In the genomic region with DNA sequence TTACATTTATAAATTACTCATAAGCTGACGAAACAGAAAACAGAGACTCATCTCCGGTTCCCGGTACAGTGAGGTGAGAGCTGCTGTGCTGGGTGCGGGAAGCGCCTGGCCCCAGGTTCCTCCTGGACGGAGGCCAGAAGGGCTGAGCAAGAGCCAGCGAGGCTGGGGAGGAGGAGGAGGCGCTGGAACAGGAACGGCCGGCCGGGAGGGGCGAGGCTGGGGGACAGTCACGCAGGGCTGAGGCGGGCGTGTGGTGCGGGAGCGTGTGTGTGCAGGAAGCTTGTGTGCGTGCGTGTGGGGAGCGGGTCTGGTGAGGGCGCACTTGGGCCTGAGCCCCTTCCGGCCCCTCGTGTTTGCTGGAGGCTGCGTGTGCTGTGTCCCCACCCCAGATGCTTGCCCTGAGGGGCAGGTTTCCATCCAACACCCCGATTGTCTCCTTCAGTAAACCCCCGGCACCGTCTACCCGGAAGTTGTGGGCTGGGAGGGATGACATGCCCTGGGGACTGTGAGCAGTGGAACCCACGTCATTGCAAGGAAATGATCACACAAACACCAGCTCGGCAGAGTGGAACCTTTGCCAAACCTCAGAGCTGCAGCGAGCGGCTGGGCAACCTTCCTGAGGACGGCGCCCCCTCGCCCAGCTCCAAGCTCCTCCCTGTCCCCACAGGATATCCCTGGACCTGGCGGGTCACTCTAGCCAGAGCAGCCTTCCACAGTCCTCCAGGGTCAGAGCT, we compare ENCODE assay signal across 8 cellular contexts. TPM values are rescaled to one million over a fixed set of nuclear protein-coding genes. Genes with fewer than 3 reads are reported as not detected.
A peak's percentile ranks its signal among the peaks of the same experiment; 100 is the strongest.
DNase-seq lines count a peak whose midpoint lies in the region; ATAC-seq and TF ChIP-seq lines count a peak whose summit lies in the region.

No MANE protein-coding gene starts in this region.

- POLR2A ChIA-PET in HEK293T (lab: Yijun Ruan, JAX) = interaction anchor here (0.9 to 1.0 kb wide), 2 partner anchors 8 to 25 kb away, joined by 3 to 4 read pairs; partner anchors contain the start of gene CSNK1D

- no peaks in the 10 kb centered on the region; the same call in 2 of the 3 replicates for H3K36me3 Mint-ChIP-seq in GM23338 (ENCODE audit: low read depth)

- H3K36me3 ChIP-seq in DOHH2 (ENCODE audit: control insufficient read depth, low read length) = no peaks in the 10 kb centered on the region
- no peaks in the 10 kb centered on the region for H3K36me3 ChIP-seq in GM23338 (ENCODE audit: insufficient read depth)
- no peaks in the 10 kb centered on the region for H3K36me3 ChIP-seq in left lung

- H3K9me3 ChIP-seq in DOHH2 (ENCODE audit: control insufficient read depth, insufficient read depth, low read length) (no peaks in the 10 kb centered on the region), left lung (no peaks in the 10 kb centered on the region)

- H4K20me1 ChIP-seq in DOHH2 (ENCODE audit: control insufficient read depth, insufficient read depth, low read depth, low read length) (no peaks in the 10 kb centered on the region), GM23338 (replicated peaks; ENCODE audit: insufficient read depth) (no peaks in the 10 kb centered on the region)

- H2AFZ ChIP-seq in GM23338 = peak overlapping the region; percentile 66

- peak overlapping the region; percentile 83 for H3K4me3 ChIP-seq in DOHH2 (ENCODE audit: low read length)
- H3K4me3 ChIP-seq in GM23338 = no peak overlapping the region
- H3K4me3 ChIP-seq in left lung = peak overlapping the region; percentile 19 to 40

- peak overlapping the region; percentile 65 for H3K27ac ChIP-seq in DOHH2 (ENCODE audit: low read depth, low read length)
- no peak overlapping the region for H3K27ac ChIP-seq in GM23338 (ENCODE audit: low read depth)
- H3K27ac ChIP-seq in left lung = peak overlapping the region; percentile 88 to 99

- peak overlapping the region; percentile 98 for H3K4me2 ChIP-seq in DOHH2 (ENCODE audit: low read length)
- H3K4me2 ChIP-seq in GM23338 = peak overlapping the region; percentile 48; the same call in 1 of the 2 replicates

- peak; percentile 19 for TF ChIP-seq CTCF in DOHH2 (IDR thresholded peaks at IDR 0.05; ENCODE audit: low read depth, low read length, poor library complexity, severe bottlenecking)
- TF ChIP-seq CTCF in GM23338 (conservative IDR thresholded peaks at IDR 0.05; ENCODE audit: low read depth in 2 of 2) = no peak
- TF ChIP-seq CTCF in left lung (IDR thresholded peaks at IDR 0.05) = no peak

- peaks cover 20% of the 10 kb centered on the region for H3K27me3 Mint-ChIP-seq in GM23338 (ENCODE audit: insufficient read depth, low read depth, poor library complexity)

- H3K4me1 ChIP-seq in DOHH2 (ENCODE audit: control insufficient read depth, low read length) = peaks cover 43% of the 10 kb centered on the region
- H3K4me1 ChIP-seq in GM23338 (ENCODE audit: insufficient read depth) = peaks cover 8% of the 10 kb centered on the region; the same call in 1 of the 2 replicates
- peaks cover 17 to 86% of the 10 kb centered on the region in 2 donors for H3K4me1 ChIP-seq in left lung

- H3K9me3 Mint-ChIP-seq in GM23338 = no peaks in the 10 kb centered on the region

- CTCF ChIA-PET in HEK293T (lab: Yijun Ruan, JAX) = no interaction called here

- ATAC-seq in GM23338 = peak; percentile 12
- ATAC-seq in left lung = peak; percentile 80

- peaks cover 11% of the 10 kb centered on the region for H3K27me3 ChIP-seq in DOHH2 (ENCODE audit: control insufficient read depth, low read length)
- peaks cover 4% of the 10 kb centered on the region; the same call in 1 of the 2 replicates for H3K27me3 ChIP-seq in GM23338 (ENCODE audit: insufficient read depth)
- peaks cover 0 to 14% of the 10 kb centered on the region in 2 donors for H3K27me3 ChIP-seq in left lung

- DNase-seq in GM23338 (ENCODE audit: low spot score) (peak; percentile 44), NCI-H1105 (lab: John Stamatoyannopoulos, UW) (peak; percentile 35), cerebellar cortex (ENCODE audit: low spot score) (peak; percentile 74), left lung (peak; percentile 90 to 97), HEK293T (ENCODE audit: extremely low spot score) (no peak)
- DNase-seq in activated CD4-positive, alpha-beta T cell treated with anti-CD3 and anti-CD28 coated beads for 24 hours (ENCODE audit: low read depth in 2 of 2) = peak; percentile 78 to 79
- peak; percentile 81 to 96 for DNase-seq in stimulated activated CD4-positive, alpha-beta T cell treated with anti-CD3 and anti-CD28 coated beads, Interleukin-4, amount 100 ng/mL, for 4 hours

- H3K27ac Mint-ChIP-seq in GM23338 = no peak overlapping the region

- intact Hi-C loops in left lung (cut with DNase I) = loop anchor here in 1 of 2 donors (10.0 kb wide), 1 partner anchor 63 kb away; no protein-coding TSS in a partner anchor

- no peak overlapping the region for H3K4me3 Mint-ChIP-seq in GM23338

- H3K79me2 ChIP-seq in DOHH2 (ENCODE audit: control insufficient read depth, low read length) = no peaks in the 10 kb centered on the region
- H3K79me2 ChIP-seq in GM23338 (replicated peaks; ENCODE audit: insufficient read depth) = no peaks in the 10 kb centered on the region

- H3K9me2 ChIP-seq in DOHH2 (replicated peaks; ENCODE audit: control insufficient read depth, low read length) = no peaks in the 10 kb centered on the region
- no peaks in the 10 kb centered on the region for H3K9me2 ChIP-seq in GM23338 (ENCODE audit: insufficient read depth)

- peaks cover 22% of the 10 kb centered on the region for H3F3A ChIP-seq in DOHH2 (ENCODE audit: control insufficient read depth, insufficient read depth)
- peaks cover 10% of the 10 kb centered on the region for H3F3A ChIP-seq in GM23338 (replicated peaks; ENCODE audit: low read depth)

- H3K4me1 Mint-ChIP-seq in GM23338 = peaks cover 28% of the 10 kb centered on the region

TF ChIP-seq in GM23338, 12 proteins besides CTCF, POLR2A, EP300 and RAD21:
- no peak for TF ChIP-seq POLR2AphosphoS5 (IDR thresholded peaks at IDR 0.05; ENCODE audit: low read depth)

TF ChIP-seq in HEK293T, 16 proteins besides CTCF, POLR2A, EP300 and RAD21:
- TF ChIP-seq L3MBTL2 (conservative IDR thresholded peaks at IDR 0.05) (no peak), LEF1 (IDR thresholded peaks at IDR 0.05; ENCODE audit: borderline replicate concordance) (no peak), TARDBP (IDR thresholded peaks at IDR 0.05) (no peak), NFRKB (IDR thresholded peaks at IDR 0.05) (no peak), BHLHE40 (IDR thresholded peaks at IDR 0.05; ENCODE audit: borderline replicate concordance) (no peak), SUZ12 (IDR thresholded peaks at IDR 0.05) (no peak), ZNF384 (IDR thresholded peaks at IDR 0.05) (no peak), SP1 (IDR thresholded peaks at IDR 0.05) (no peak), FOXM1 (IDR thresholded peaks at IDR 0.05; ENCODE audit: borderline replicate concordance) (no peak), CTBP1 (IDR thresholded peaks at IDR 0.05; ENCODE audit: borderline replicate concordance) (no peak), ELF4 (IDR thresholded peaks at IDR 0.05) (no peak), FOXK2 (IDR thresholded peaks at IDR 0.05) (no peak)
- TF ChIP-seq, protein P1, sequence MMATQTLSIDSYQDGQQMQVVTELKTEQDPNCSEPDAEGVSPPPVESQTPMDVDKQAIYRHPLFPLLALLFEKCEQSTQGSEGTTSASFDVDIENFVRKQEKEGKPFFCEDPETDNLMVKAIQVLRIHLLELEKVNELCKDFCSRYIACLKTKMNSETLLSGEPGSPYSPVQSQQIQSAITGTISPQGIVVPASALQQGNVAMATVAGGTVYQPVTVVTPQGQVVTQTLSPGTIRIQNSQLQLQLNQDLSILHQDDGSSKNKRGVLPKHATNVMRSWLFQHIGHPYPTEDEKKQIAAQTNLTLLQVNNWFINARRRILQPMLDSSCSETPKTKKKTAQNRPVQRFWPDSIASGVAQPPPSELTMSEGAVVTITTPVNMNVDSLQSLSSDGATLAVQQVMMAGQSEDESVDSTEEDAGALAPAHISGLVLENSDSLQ (IDR thresholded peaks at IDR 0.05) = no peak

RNA-seq across cellular contexts. Expression of gene CD7, which starts 19.4 kb away (rescaled TPM):
- 0.42 and 0.58 TPM in 2 replicates for total RNA-seq in GM23338 (2014; rRNA removed; shearing (Covaris generic))
- 0.44 TPM in 1 of 2 replicates, not detected in the other for polyA plus RNA-seq in GM23338 (2016; fragmentation: Nextera tagmentation; extraction: Ambion mirVana)
- total RNA-seq in left lung = 1 to 10 TPM; 3.7 to 6.6 TPM

RNA-seq across cellular contexts. Expression of gene CSNK1D, which starts 24.5 kb away (rescaled TPM):
- 48.4 and 66.4 TPM in 2 replicates for total RNA-seq in GM23338 (2014; rRNA removed; shearing (Covaris generic))
- polyA plus RNA-seq in GM23338 (2016; fragmentation: Nextera tagmentation; extraction: Ambion mirVana) = 43.5 and 55.3 TPM in 2 replicates
- 100 to 1,000 TPM; 122 to 160 TPM for total RNA-seq in left lung

RNA-seq across cellular contexts. Expression of gene SECTM1, which starts 35.6 kb away (rescaled TPM):
- total RNA-seq in GM23338 (2014; rRNA removed; shearing (Covaris generic)) = 0.16 and 1.3 TPM in 2 replicates
- 0.21 TPM in 1 of 2 replicates, not detected in the other for polyA plus RNA-seq in GM23338 (2016; fragmentation: Nextera tagmentation; extraction: Ambion mirVana)
- 10 to 100 TPM; 10.5 to 36.8 TPM for total RNA-seq in left lung
